ENCODE assay signal across 19 cellular contexts in the genomic region with DNA sequence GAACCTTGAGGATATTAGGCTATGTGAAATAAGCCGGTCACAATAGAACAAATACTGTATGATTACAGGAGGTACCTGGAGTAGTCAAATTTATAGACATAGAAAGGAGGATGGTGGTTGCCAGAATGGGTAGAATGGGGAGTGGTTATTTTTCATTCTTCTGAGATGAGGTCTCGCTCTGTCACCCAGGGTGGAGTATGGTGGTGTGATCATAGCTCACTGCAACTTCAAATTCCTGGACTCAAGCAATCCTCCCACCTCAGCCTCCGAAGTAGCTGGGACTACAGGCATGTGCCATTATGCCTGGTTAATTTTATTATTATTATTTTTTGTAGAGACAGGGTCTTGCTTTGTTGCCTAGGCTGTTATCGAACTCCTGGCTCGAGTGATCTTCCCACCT. TPM values are rescaled to one million over a fixed set of nuclear protein-coding genes. Genes with fewer than 3 reads are reported as not detected.
DNase-seq lines count a peak whose midpoint lies in the region; ATAC-seq and TF ChIP-seq lines count a peak whose summit lies in the region.
"Had no signal": no experiment of that assay in that cellular context is flagged by ENCODE, and none has a peak within 500 bp of the region (broad histone marks: within the 10 kb centered on the region; RNA-seq: fewer than 3 reads in every experiment).

No MANE protein-coding gene starts in this region.

- peaks cover 5% of the 10 kb centered on the region for H3K27me3 Mint-ChIP-seq in glutamatergic neuron (ENCODE audit: unreplicated experiment)

- in situ Hi-C loops in transverse colon (cut with MboI; ENCODE audit: low pct_ligation_motif_present in 1 of 4, low pct_unique_long_range_greater_than_20kb in 1 of 4, low sequenced_read_pairs in 3 of 4), result no loop called here

- WGBS in transverse colon (ENCODE audit: low coverage in 1 of 2), 2 donors, result 94 to 100% methylated on average over 1 to 5 of the region's 5 CpGs

- H3K9ac ChIP-seq in adipocyte (ENCODE audit: low read length) (peak overlapping the region; percentile 76), rectal smooth muscle tissue (ENCODE audit: low read length) (no peak overlapping the region)

- no peak overlapping the region for H3K27ac Mint-ChIP-seq in glutamatergic neuron (ENCODE audit: unreplicated experiment)
- H3K27ac Mint-ChIP-seq: GM23338 had no signal

- no peak for TF ChIP-seq EP300 in transverse colon (IDR thresholded peaks at IDR 0.05; ENCODE audit: low read depth)

- H3K36me3 Mint-ChIP-seq in glutamatergic neuron (ENCODE audit: unreplicated experiment), result no peaks in the 10 kb centered on the region

- H3K27ac ChIP-seq in rectal smooth muscle tissue (ENCODE audit: low read depth, low read length), result peak overlapping the region; percentile 6
- H3K27ac ChIP-seq in transverse colon, result peak overlapping the region; percentile 30 to 83 (median 74)
- H3K27ac ChIP-seq: A549, RWPE1 had no signal

- no peak for ATAC-seq in HG03520 (IDR thresholded peaks at IDR 0.05; ENCODE audit: unreplicated experiment)
- ATAC-seq: A549, GM23338, K562, PC-3 had no signal

- TF ChIP-seq CTCF in glutamatergic neuron (IDR thresholded peaks at IDR 0.05; ENCODE audit: partially characterized antibody, unreplicated experiment) (no peak), transverse colon (IDR thresholded peaks at IDR 0.05) (no peak)

- TF ChIP-seq POLR2A in transverse colon (IDR thresholded peaks at IDR 0.05), result no peak

- H3K9me3 ChIP-seq in adipocyte (ENCODE audit: control insufficient read depth, low read length) (no peaks in the 10 kb centered on the region), transverse colon (no peaks in the 10 kb centered on the region)
- H3K9me3 ChIP-seq: A549 had no signal

- intact Hi-C loops in transverse colon (cut with DNase I; ENCODE audit: low total_unique reads), result no loop called here

- H3K9me3 Mint-ChIP-seq in glutamatergic neuron (ENCODE audit: unreplicated experiment), result peaks cover 1% of the 10 kb centered on the region
- H3K9me3 Mint-ChIP-seq: GM23338 had no signal

- H3K27me3 ChIP-seq in adipocyte (replicated peaks; ENCODE audit: control insufficient read depth, insufficient read depth, low read length), result no peaks in the 10 kb centered on the region
- no peaks in the 10 kb centered on the region for H3K27me3 ChIP-seq in rectal smooth muscle tissue (ENCODE audit: control insufficient read depth, insufficient read depth, low read length)
- no peaks in the 10 kb centered on the region for H3K27me3 ChIP-seq in transverse colon

- peaks cover 77% of the 10 kb centered on the region for H3K4me1 ChIP-seq in adipocyte (ENCODE audit: control insufficient read depth, insufficient read depth, low read length)
- peaks cover 13% of the 10 kb centered on the region for H3K4me1 ChIP-seq in rectal smooth muscle tissue (ENCODE audit: control insufficient read depth, insufficient read depth, low read length)
- H3K4me1 ChIP-seq in transverse colon, result peaks cover 16 to 63% (median 28%) of the 10 kb centered on the region in 4 donors

- H3K36me3 ChIP-seq in adipocyte (ENCODE audit: control insufficient read depth, insufficient read depth, low read length, severe bottlenecking) (peaks cover 3% of the 10 kb centered on the region), rectal smooth muscle tissue (ENCODE audit: control insufficient read depth, insufficient read depth, low read length) (no peaks in the 10 kb centered on the region), transverse colon (no peaks in the 10 kb centered on the region)

- peak overlapping the region; percentile 26 for H3K4me3 Mint-ChIP-seq in glutamatergic neuron (ENCODE audit: unreplicated experiment)
- H3K4me3 Mint-ChIP-seq: GM23338 had no signal

- H3K4me1 Mint-ChIP-seq in glutamatergic neuron (ENCODE audit: low read depth, unreplicated experiment), result peaks cover 48% of the 10 kb centered on the region

- no peak overlapping the region for H3K4me3 ChIP-seq in adipocyte (ENCODE audit: low read length)
- no peak overlapping the region for H3K4me3 ChIP-seq in rectal smooth muscle tissue (ENCODE audit: low read length)
- H3K4me3 ChIP-seq in transverse colon, result no peak overlapping the region
- H3K4me3 ChIP-seq: A549, GM23338, K562 had no signal

- DNase-seq in adipocyte (ENCODE audit: low read depth), result no peak
- no peak for DNase-seq in glutamatergic neuron
- no peak for DNase-seq in transverse colon
- no peak for DNase-seq in NCI-H748 (lab: John Stamatoyannopoulos, UW; ENCODE audit: unreplicated experiment)
- no peak for DNase-seq in stimulated activated CD4-positive, alpha-beta T cell treated with anti-CD3 and anti-CD28 coated beads, Interleukin-4, amount 100 ng/mL, for 24 hours
- DNase-seq: C1 segment of cervical spinal cord, DMS79 treated with DMSO at 0.1 percent for 48 hours, NCI-H1417 treated with DMSO at 0.1 percent for 48 hours, NCI-H1930, NCI-H2171, NCI-H446 treated with DMSO at 0.1 percent for 48 hours, NCI-H748 treated with DMSO at 0.1 percent for 48 hours, PC-3 had no signal

RNA-seq across cellular contexts. Expression of a gene that starts 27.1 kb away (rescaled TPM):
- total RNA-seq in glutamatergic neuron (ENCODE audit: unreplicated experiment) (96.8 TPM), transverse colon (10 to 100 TPM; 10.2 to 26.6 (median 14.6) TPM)
